ENCODE assay signal across 3 cellular contexts in the genomic region with DNA sequence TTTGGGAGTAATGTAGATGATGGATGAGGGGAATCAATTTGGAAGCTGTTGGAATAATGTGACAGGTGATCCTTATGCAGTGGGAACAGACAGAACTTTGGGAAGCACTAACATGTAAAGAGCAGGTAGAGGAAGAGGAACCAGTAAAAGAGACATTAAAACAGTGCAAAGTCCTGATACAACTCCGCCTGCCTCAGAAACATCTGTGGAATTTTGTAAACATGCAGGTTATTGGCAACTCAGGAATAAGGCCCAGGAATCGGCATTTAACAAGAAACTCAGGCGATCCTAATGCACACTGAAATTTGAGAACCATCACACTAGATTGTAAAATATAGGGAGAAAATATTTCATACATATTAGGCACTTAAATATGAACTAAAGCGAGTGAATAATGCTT. TPM values are rescaled to one million over a fixed set of nuclear protein-coding genes. Genes with fewer than 3 reads are reported as not detected.
"Had no signal": no experiment of that assay in that cellular context is flagged by ENCODE, and none has a peak within 500 bp of the region (broad histone marks: within the 10 kb centered on the region; RNA-seq: fewer than 3 reads in every experiment).

No MANE protein-coding gene starts in this region.

RNA-seq across cellular contexts. Expression of gene FRMD7, which starts 29.1 kb away (rescaled TPM):
- total RNA-seq: LHCN-M2, MCF 10A, NCI-H460 had no signal
